10 cellular contexts compared by ENCODE assay signal in genomic region chr2:110770696-110771425, GRCh38. TPM values are rescaled to one million over a fixed set of nuclear protein-coding genes. Genes with fewer than 3 reads are reported as not detected.
DNase-seq lines count a peak whose midpoint lies in the region; ATAC-seq and TF ChIP-seq lines count a peak whose summit lies in the region.
"Had no signal": no experiment of that assay in that cellular context is flagged by ENCODE, and none has a peak within 500 bp of the region (broad histone marks: within the 10 kb centered on the region; RNA-seq: fewer than 3 reads in every experiment).

No MANE protein-coding gene starts in this region.

- no peak overlapping the region for H3K4me3 ChIP-seq in astrocyte of the spinal cord (ENCODE audit: low read depth, low read length)
- no peak overlapping the region for H3K4me3 ChIP-seq in naive thymus-derived CD4-positive, alpha-beta T cell (ENCODE audit: low read length)
- H3K4me3 ChIP-seq: body of pancreas had no signal

- H3K27me3 ChIP-seq in naive thymus-derived CD4-positive, alpha-beta T cell (ENCODE audit: control insufficient read depth in 2 of 2, insufficient read depth in 2 of 2, low read length in 2 of 2) = no peaks in the 10 kb centered on the region
- H3K27me3 ChIP-seq: body of pancreas had no signal

- H3K27me3 Mint-ChIP-seq in Calu3 (ENCODE audit: unreplicated experiment) = peaks cover 52% of the 10 kb centered on the region
- H3K27me3 Mint-ChIP-seq in naive thymus-derived CD4-positive, alpha-beta T cell = peaks cover 8 to 43% (median 14%) of the 10 kb centered on the region in 5 donors

- no peaks in the 10 kb centered on the region for H3K9me3 ChIP-seq in naive thymus-derived CD4-positive, alpha-beta T cell (ENCODE audit: control insufficient read depth in 2 of 3, low read length in 3 of 3)
- H3K9me3 ChIP-seq: body of pancreas had no signal

- intact Hi-C loops in Calu3 (cut with micrococcal nuclease; ENCODE audit: unreplicated experiment) = no loop called here
- intact Hi-C loops in naive thymus-derived CD4-positive, alpha-beta T cell (cut with micrococcal nuclease) = no loop called here

- H3K4me1 ChIP-seq in naive thymus-derived CD4-positive, alpha-beta T cell (ENCODE audit: control insufficient read depth in 2 of 2, insufficient read depth in 2 of 2, low read length in 2 of 2) = no peaks in the 10 kb centered on the region

- H3K4me1 Mint-ChIP-seq in Calu3 (ENCODE audit: low read depth, unreplicated experiment) = no peaks in the 10 kb centered on the region
- no peaks in the 10 kb centered on the region for H3K4me1 Mint-ChIP-seq in naive thymus-derived CD4-positive, alpha-beta T cell
- H3K4me1 Mint-ChIP-seq: IgD-negative memory B cell had no signal

- POLR2A ChIA-PET in naive thymus-derived CD4-positive, alpha-beta T cell (lab: Charles Lee) = no interaction called here

- H3K27ac ChIP-seq in naive thymus-derived CD4-positive, alpha-beta T cell (ENCODE audit: low read depth, low read length) = no peak overlapping the region
- H3K27ac ChIP-seq: body of pancreas had no signal

- no peak overlapping the region for H3K27ac Mint-ChIP-seq in Calu3 (ENCODE audit: unreplicated experiment)
- no peak overlapping the region for H3K27ac Mint-ChIP-seq in naive thymus-derived CD4-positive, alpha-beta T cell
- H3K27ac Mint-ChIP-seq: IgD-negative memory B cell had no signal

- ATAC-seq in HG03442 (IDR thresholded peaks at IDR 0.05; ENCODE audit: unreplicated experiment) (no peak), HG03521 (IDR thresholded peaks at IDR 0.05; ENCODE audit: unreplicated experiment) (no peak)
- no peak for ATAC-seq in naive thymus-derived CD4-positive, alpha-beta T cell
- ATAC-seq: body of pancreas had no signal

- CTCF ChIA-PET in Calu3 (lab: Charles Lee) = no interaction called here
- CTCF ChIA-PET in naive thymus-derived CD4-positive, alpha-beta T cell (lab: Charles Lee) = no interaction called here

- BruUV-seq in Calu3 (replicated peaks; lab: Mats Ljungman, UMichigan) = no TSS peak

- no peak overlapping the region for H3K4me3 Mint-ChIP-seq in Calu3 (ENCODE audit: low read depth, unreplicated experiment)
- H3K4me3 Mint-ChIP-seq in naive thymus-derived CD4-positive, alpha-beta T cell = no peak overlapping the region
- H3K4me3 Mint-ChIP-seq: IgD-negative memory B cell had no signal

- no peaks in the 10 kb centered on the region for H3K36me3 ChIP-seq in naive thymus-derived CD4-positive, alpha-beta T cell (ENCODE audit: control insufficient read depth in 2 of 3, insufficient read depth in 3 of 3, low read length in 3 of 3)

- TF ChIP-seq CTCF in astrocyte of the spinal cord (IDR thresholded peaks at IDR 0.05; ENCODE audit: low read depth, low read length) = no peak
- TF ChIP-seq CTCF in Calu3 (IDR thresholded peaks at IDR 0.05; ENCODE audit: unreplicated experiment) = no peak

- no peaks in the 10 kb centered on the region for H3K9me3 Mint-ChIP-seq in Calu3 (ENCODE audit: low read depth, unreplicated experiment)
- peaks cover 0 to 7% (median 4%) of the 10 kb centered on the region in 11 donors for H3K9me3 Mint-ChIP-seq in naive thymus-derived CD4-positive, alpha-beta T cell

- DNase-seq in COLO668 (lab: John Stamatoyannopoulos, UW; ENCODE audit: unreplicated experiment) = peak; percentile 76
- peak; percentile 94 for DNase-seq in NCI-H146 (lab: John Stamatoyannopoulos, UW)
- peak; percentile 12 for DNase-seq in astrocyte of the spinal cord (ENCODE audit: low read depth, low spot score)
- DNase-seq in medulla oblongata (ENCODE audit: extremely low spot score) = peak; percentile 16
- no peak for DNase-seq in Calu3
- no peak for DNase-seq in naive thymus-derived CD4-positive, alpha-beta T cell

- in situ Hi-C loops in astrocyte of the spinal cord (cut with HindIII; ENCODE audit: low sequenced_read_pairs) = no loop called here

- no peaks in the 10 kb centered on the region for H3K36me3 Mint-ChIP-seq in Calu3 (ENCODE audit: insufficient read depth, unreplicated experiment)
- peaks cover 0 to 6% (median 0%) of the 10 kb centered on the region in 5 donors for H3K36me3 Mint-ChIP-seq in naive thymus-derived CD4-positive, alpha-beta T cell
- H3K36me3 Mint-ChIP-seq: IgD-negative memory B cell had no signal

RNA-seq across cellular contexts. Expression of gene ACOXL, which starts 38.5 kb away (rescaled TPM):
- 2.4 and 2.7 TPM in 2 replicates for total RNA-seq in Calu3 (2022)
- total RNA-seq in naive thymus-derived CD4-positive, alpha-beta T cell = under 1 TPM in 1 of 5 experiments, not detected in 4; 0.29 TPM
- polyA plus RNA-seq in naive thymus-derived CD4-positive, alpha-beta T cell = not detected
- polyA plus RNA-seq: IgD-negative memory B cell had no signal

Comparison
In these comparisons a context has a peak if more than half of its experiments do, and no peak if none do; other contexts are left out.
1. DNase-seq: peak in COLO668 (single experiment), NCI-H146 (single experiment), astrocyte of the spinal cord (single experiment) and medulla oblongata (single experiment); none in Calu3 (single experiment) and naive thymus-derived CD4-positive, alpha-beta T cell (0 of 9).